ENCODE assay signal across 27 cellular contexts in the genomic region with DNA sequence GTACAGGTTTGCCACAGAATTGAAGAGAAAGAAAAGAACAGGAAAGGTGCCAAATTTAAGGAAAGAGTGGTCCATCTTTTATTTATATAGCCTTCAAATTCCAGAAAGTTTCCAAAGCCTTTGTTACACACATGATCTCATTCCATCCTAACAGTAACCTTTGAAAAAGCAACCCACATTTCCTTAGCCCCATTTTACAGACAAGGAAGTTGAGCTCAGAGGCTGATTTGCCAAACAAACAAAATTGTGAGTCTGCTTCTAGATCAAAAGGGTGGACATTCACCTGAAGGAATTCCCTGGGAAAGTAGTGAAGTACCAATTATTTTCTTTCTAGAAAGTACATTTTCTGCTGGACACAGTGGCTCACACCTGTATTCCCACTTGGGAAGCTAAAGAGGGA.
"Had no signal": no experiment of that assay in that cellular context is flagged by ENCODE, and none has a peak within 500 bp of the region (broad histone marks: within the 10 kb centered on the region; RNA-seq: fewer than 3 reads in every experiment).

No MANE protein-coding gene starts in this region.

- H3K36me3 ChIP-seq: thoracic aorta, thyroid gland, transverse colon, upper lobe of right lung, uterus had no signal

- H3K4me3 ChIP-seq: stomach, suprapubic skin, testis, thoracic aorta, thyroid gland, tibial artery, tibial nerve, transverse colon, upper lobe of left lung, upper lobe of right lung, uterus, vagina had no signal

- ATAC-seq: stimulated activated effector memory CD8-positive, alpha-beta T cell treated with anti-CD3 and anti-CD28 coated beads, Interleukin-12 subunit alpha, Interleukin-12 subunit beta, amount 100 ng/mL, for 72 hours; stimulated activated memory B cell treated with anti-CD40 and anti-IgM and Interleukin-4, amounts not matched to agents 10 μg/mL and 1 μg/mL and 100 μg/mL, for 72 hours; stimulated activated naive B cell treated with anti-CD40 and anti-IgM and Interleukin-4, amounts not matched to agents 10 μg/mL and 1 μg/mL and 100 μg/mL, for 72 hours; stimulated activated naive CD8-positive, alpha-beta T cell treated with anti-CD3 and anti-CD28 coated beads, Interleukin-15, amount 100 ng/mL, for 72 hours; stimulated activated naive CD8-positive, alpha-beta T cell treated with anti-CD3 and anti-CD28 coated beads, Interleukin-15, Interleukin-2, amounts not matched to agents 100 U/mL and 50 U/mL, for 24 hours; upper lobe of right lung had no signal

- FAIRE-seq: urothelium cell line had no signal

- H3K27ac ChIP-seq: stomach, suprapubic skin, testis, thoracic aorta, thyroid gland, tibial artery, tibial nerve, transverse colon, upper lobe of left lung, upper lobe of right lung, uterus, vagina had no signal

- DNase-seq: stimulated activated CD4-positive, alpha-beta T cell treated with anti-CD3 and anti-CD28 coated beads, Interleukin-2, amount 100 ng/mL, for 48 hours; stimulated activated CD4-positive, alpha-beta T cell treated with anti-CD3 and anti-CD28 coated beads, Interleukin-4, amount 100 ng/mL, for 1 hour; stimulated activated CD4-positive, alpha-beta T cell treated with anti-CD3 and anti-CD28 coated beads, Interleukin-4, amount 100 ng/mL, for 24 hours; stimulated activated CD4-positive, alpha-beta T cell treated with anti-CD3 and anti-CD28 coated beads, Interleukin-4, amount 100 ng/mL, for 4 hours; stimulated activated CD8-positive, alpha-beta memory T cell treated with anti-CD3 and anti-CD28 coated beads, Interleukin-4, amount 100 ng/mL, for 48 hours; stimulated activated naive B cell treated with anti-CD40 and anti-IgM and Interleukin-4, amounts not matched to agents 10 μg/mL and 1 μg/mL and 100 μg/mL, for 72 hours; stimulated activated naive CD4-positive, alpha-beta T cell; stimulated activated naive CD4-positive, alpha-beta T cell treated with Interleukin-2 at 50 U/mL for 16 hours; stimulated activated naive CD8-positive, alpha-beta T cell treated with anti-CD3 and anti-CD28 coated beads, Interleukin-15, amount 100 ng/mL, for 72 hours; stimulated activated naive CD8-positive, alpha-beta T cell treated with anti-CD3 and anti-CD28 coated beads, Interleukin-15, Interleukin-2, amounts not matched to agents 100 U/mL and 50 U/mL, for 24 hours; stomach; substantia nigra; testis; thyroid gland; tibial artery; transverse colon; trophoblast cell; upper lobe of left lung; upper lobe of right lung; uterus had no signal

- H3K4me1 ChIP-seq: stomach, testis, transverse colon, upper lobe of right lung, uterus, vagina had no signal

- H3K27me3 ChIP-seq: stomach, suprapubic skin, testis, thyroid gland, tibial artery, tibial nerve, transverse colon, upper lobe of left lung, upper lobe of right lung, uterus, vagina had no signal

- H3K9me3 ChIP-seq: stomach, suprapubic skin, testis, thoracic aorta, thyroid gland, tibial artery, tibial nerve, transverse colon, upper lobe of left lung, upper lobe of right lung, uterus, vagina had no signal
